Comparison of ENCODE assay signal across 1 cellular context in genomic region chr3:94162700-94163099, GRCh38.
TF ChIP-seq lines count a peak whose summit lies in the region.

No MANE protein-coding gene starts in this region.

TF ChIP-seq in GM23338, 12 proteins besides CTCF, POLR2A, EP300 and RAD21 (continued from another document):
- no peak for TF ChIP-seq ZNF462 (CRISPR knock-in tag; IDR thresholded peaks at IDR 0.05)
TF ChIP-seq in GM23338: peak in this region for 0.
